ENCODE assay signal across 27 cellular contexts in the genomic region with DNA sequence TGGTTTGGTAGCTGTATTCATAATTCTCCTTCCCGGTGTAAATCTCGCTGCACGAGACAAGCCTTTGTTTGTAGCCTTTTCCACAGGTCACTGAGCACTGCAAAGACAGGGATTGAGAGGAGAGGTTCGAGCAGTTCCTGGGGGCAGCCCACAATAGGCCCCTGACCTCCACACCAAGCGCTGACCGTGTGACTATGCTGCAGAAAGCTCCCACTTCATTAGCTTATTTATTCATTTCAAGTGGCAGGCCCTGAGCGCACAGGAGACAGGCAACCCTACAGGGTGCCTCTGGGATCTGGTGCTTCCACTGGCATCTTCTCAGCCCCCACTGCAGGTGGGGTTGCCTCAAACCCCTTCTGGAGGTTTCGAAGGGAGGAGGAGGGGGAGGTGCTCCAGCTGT.
"Had no signal": no experiment of that assay in that cellular context is flagged by ENCODE, and none has a peak within 500 bp of the region (broad histone marks: within the 10 kb centered on the region; RNA-seq: fewer than 3 reads in every experiment).

No MANE protein-coding gene starts in this region.

- H3K36me3 ChIP-seq: breast epithelium, uterus had no signal

- H3K27ac Mint-ChIP-seq: activated CD4-positive, alpha-beta T cell treated with anti-CD3 and anti-CD28 coated beads for 36 hours; activated CD8-positive, alpha-beta memory T cell treated with anti-CD3 and anti-CD28 coated beads, Interleukin-2, amount 10 ng/mL, durations not matched to agents 7 days and 5 days; activated CD8-positive, alpha-beta T cell treated with anti-CD3 and anti-CD28 coated beads, Interleukin-2, amount 10 ng/mL, durations not matched to agents 7 days and 5 days; activated T-cell treated with anti-CD3 and anti-CD28 coated beads, Interleukin-2, amount 50 U/mL, for 72 hours; natural killer cell treated with Interleukin-12 subunit alpha and Interleukin-12 subunit beta and Interleukin-15 and Interleukin-18, amount 100 ng/mL, for 72 hours; stimulated activated naive CD8-positive, alpha-beta T cell treated with anti-CD3 and anti-CD28 coated beads, Interleukin-15, Interleukin-2, amounts not matched to agents 100 ng/mL and 50 ng/mL, for 24 hours; type B pancreatic cell had no signal

- H3K4me3 ChIP-seq: breast epithelium, heart left ventricle, left lung, lower lobe of right lung, psoas muscle, thoracic aorta, uterus had no signal

- ATAC-seq: activated CD4-positive, alpha-beta T cell treated with anti-CD3 and anti-CD28 coated beads for 36 hours; activated CD8-positive, alpha-beta memory T cell treated with anti-CD3 and anti-CD28 coated beads, Interleukin-2, amount 10 ng/mL, durations not matched to agents 7 days and 5 days; activated CD8-positive, alpha-beta T cell treated with anti-CD3 and anti-CD28 coated beads, Interleukin-2, amount 10 ng/mL, durations not matched to agents 7 days and 5 days; activated naive CD4-positive, alpha-beta T cell treated with anti-CD3 and anti-CD28 coated beads, Interleukin-2, amount 50 U/mL, for 72 hours; activated T-cell treated with anti-CD3 and anti-CD28 coated beads, Interleukin-2, amount 50 U/mL, for 72 hours; heart left ventricle; left lung; lower lobe of right lung; natural killer cell treated with Interleukin-12 subunit alpha and Interleukin-12 subunit beta and Interleukin-15 and Interleukin-18, amount 100 ng/mL, for 72 hours had no signal

- H3K79me2 ChIP-seq: parathyroid adenoma had no signal

- H3K9ac ChIP-seq: parathyroid adenoma had no signal

- H2AFZ ChIP-seq: parathyroid adenoma had no signal

- H3K4me1 Mint-ChIP-seq: activated CD4-positive, alpha-beta T cell treated with anti-CD3 and anti-CD28 coated beads for 36 hours; activated CD8-positive, alpha-beta memory T cell treated with anti-CD3 and anti-CD28 coated beads, Interleukin-2, amount 10 ng/mL, durations not matched to agents 7 days and 5 days had no signal

- H3K27me3 Mint-ChIP-seq: activated CD4-positive, alpha-beta T cell treated with anti-CD3 and anti-CD28 coated beads for 36 hours; activated CD8-positive, alpha-beta memory T cell treated with anti-CD3 and anti-CD28 coated beads, Interleukin-2, amount 10 ng/mL, durations not matched to agents 7 days and 5 days; natural killer cell treated with Interleukin-12 subunit alpha and Interleukin-12 subunit beta and Interleukin-15 and Interleukin-18, amount 100 ng/mL, for 72 hours; stimulated activated naive CD8-positive, alpha-beta T cell treated with anti-CD3 and anti-CD28 coated beads, Interleukin-15, Interleukin-2, amounts not matched to agents 100 ng/mL and 50 ng/mL, for 24 hours; type B pancreatic cell had no signal

- H3K36me3 Mint-ChIP-seq: activated CD8-positive, alpha-beta memory T cell treated with anti-CD3 and anti-CD28 coated beads, Interleukin-2, amount 10 ng/mL, durations not matched to agents 7 days and 5 days; activated naive CD4-positive, alpha-beta T cell treated with anti-CD3 and anti-CD28 coated beads, Interleukin-2, amount 50 U/mL, for 72 hours; natural killer cell treated with Interleukin-12 subunit alpha and Interleukin-12 subunit beta and Interleukin-15 and Interleukin-18, amount 100 ng/mL, for 72 hours had no signal

- H3K27ac ChIP-seq: breast epithelium, left lung, lower lobe of right lung, parathyroid adenoma, psoas muscle, thoracic aorta had no signal

- H3K9me3 ChIP-seq: breast epithelium, heart left ventricle, left lung, lower lobe of right lung, psoas muscle, thoracic aorta, uterus had no signal

- DNase-seq: activated CD4-positive, alpha-beta T cell treated with anti-CD3 and anti-CD28 coated beads for 36 hours; activated CD4-positive, CD25-positive, alpha-beta regulatory T cell; activated CD8-positive, alpha-beta memory T cell treated with anti-CD3 and anti-CD28 coated beads, Interleukin-2, amount 10 ng/mL, durations not matched to agents 7 days and 5 days; activated CD8-positive, alpha-beta T cell treated with anti-CD3 and anti-CD28 coated beads, Interleukin-2, amount 10 ng/mL, durations not matched to agents 7 days and 5 days; activated naive CD4-positive, alpha-beta T cell; activated T-cell treated with anti-CD3 and anti-CD28 coated beads, Interleukin-2, amount 50 U/mL, for 72 hours; central memory CD4-positive, alpha-beta T cell; effector CD4-positive, alpha-beta T cell; foreskin fibroblast; heart left ventricle; hypothalamus; kidney glomerular epithelial cell; lower lobe of right lung; mesenchymal stem cell; occipital lobe; psoas muscle; right cardiac atrium; stimulated activated CD4-positive, alpha-beta T cell treated with anti-CD3 and anti-CD28 coated beads, Interleukin-2, amount 100 ng/mL, for 48 hours; uterus had no signal

- H3K9me3 Mint-ChIP-seq: activated T-cell treated with anti-CD3 and anti-CD28 coated beads, Interleukin-2, amount 50 U/mL, for 72 hours; stimulated activated naive CD8-positive, alpha-beta T cell treated with anti-CD3 and anti-CD28 coated beads, Interleukin-15, Interleukin-2, amounts not matched to agents 100 ng/mL and 50 ng/mL, for 24 hours; type B pancreatic cell had no signal

- H3K27me3 ChIP-seq: breast epithelium, heart left ventricle, left lung, uterus had no signal

- H3K4me3 Mint-ChIP-seq: activated CD4-positive, alpha-beta T cell treated with anti-CD3 and anti-CD28 coated beads for 36 hours; activated CD8-positive, alpha-beta memory T cell treated with anti-CD3 and anti-CD28 coated beads, Interleukin-2, amount 10 ng/mL, durations not matched to agents 7 days and 5 days; activated CD8-positive, alpha-beta T cell treated with anti-CD3 and anti-CD28 coated beads, Interleukin-2, amount 10 ng/mL, durations not matched to agents 7 days and 5 days; activated T-cell treated with anti-CD3 and anti-CD28 coated beads, Interleukin-2, amount 50 U/mL, for 72 hours; natural killer cell treated with Interleukin-12 subunit alpha and Interleukin-12 subunit beta and Interleukin-15 and Interleukin-18, amount 100 ng/mL, for 72 hours; stimulated activated naive CD8-positive, alpha-beta T cell treated with anti-CD3 and anti-CD28 coated beads, Interleukin-15, Interleukin-2, amounts not matched to agents 100 ng/mL and 50 ng/mL, for 24 hours; type B pancreatic cell had no signal

- H3K4me1 ChIP-seq: breast epithelium, left lung, parathyroid adenoma had no signal
